Comparison of ENCODE assay signal across 33 cellular contexts in genomic region chr20:59682603-59683002, GRCh38.
"Had no signal": no experiment of that assay in that cellular context is flagged by ENCODE, and none has a peak within 500 bp of the region (broad histone marks: within the 10 kb centered on the region; RNA-seq: fewer than 3 reads in every experiment).

No MANE protein-coding gene starts in this region.

- H3K9me3 ChIP-seq: body of pancreas, breast epithelium, MG63, SJSA1, SK-N-SH had no signal

- H3K27ac ChIP-seq: body of pancreas, breast epithelium, SJSA1 had no signal

- H3K4me1 ChIP-seq: body of pancreas, breast epithelium, SJSA1 had no signal

- H3K36me3 Mint-ChIP-seq: activated naive CD4-positive, alpha-beta T cell treated with anti-CD3 and anti-CD28 coated beads, Interleukin-2, amount 50 U/mL, for 24 hours; activated naive CD8-positive, alpha-beta T cell treated with anti-CD3 and anti-CD28 coated beads, Interleukin-2, amount 10 ng/mL, durations not matched to agents 7 days and 5 days; WTC11 had no signal

- H3K27me3 ChIP-seq: body of pancreas, MG63 had no signal

- DNase-seq: activated CD4-positive, alpha-beta T cell treated with anti-CD3 and anti-CD28 coated beads for 36 hours; activated CD4-positive, alpha-beta T cell treated with anti-CD3 and anti-CD28 coated beads, Interleukin-2, amount 10 ng/mL, durations not matched to agents 7 days and 5 days; activated CD4-positive, alpha-beta T cell treated with anti-CD3 and anti-CD28 coated beads, Interleukin-2, amount 50 U/mL, for 48 hours; activated CD8-positive, alpha-beta T cell treated with anti-CD3 and anti-CD28 coated beads, Interleukin-2, amount 10 ng/mL, durations not matched to agents 7 days and 5 days; activated gamma-delta T cell; activated naive CD4-positive, alpha-beta T cell treated with Interleukin-2 at 50 U/mL for 16 hours; activated naive CD8-positive, alpha-beta T cell treated with anti-CD3 and anti-CD28 coated beads, Interleukin-2, amount 10 ng/mL, durations not matched to agents 7 days and 5 days; activated T-cell treated with anti-CD3 and anti-CD28 coated beads, Interleukin-2, amount 50 U/mL, for 24 hours; body of pancreas; Kasumi-1; KG1; MG63; NCI-H1092; NCI-H1417; NCI-H146; NCI-H187; NCI-H2029 treated with DMSO at 0.1 percent for 48 hours; NCI-H2107; NCI-H2171; NCI-H510A; NCI-H526; NCI-H748 treated with DMSO at 0.1 percent for 48 hours; OCI-M1; SHP77 treated with DMSO at 0.1 percent for 48 hours; SK-N-SH had no signal

- H3K4me1 Mint-ChIP-seq: activated CD4-positive, alpha-beta T cell treated with anti-CD3 and anti-CD28 coated beads for 36 hours; activated CD4-positive, alpha-beta T cell treated with anti-CD3 and anti-CD28 coated beads, Interleukin-2, amount 10 ng/mL, durations not matched to agents 7 days and 5 days; activated naive CD4-positive, alpha-beta T cell treated with anti-CD3 and anti-CD28 coated beads, Interleukin-2, amount 50 U/mL, for 24 hours; activated naive CD8-positive, alpha-beta T cell treated with anti-CD3 and anti-CD28 coated beads, Interleukin-2, amount 10 ng/mL, durations not matched to agents 7 days and 5 days; WTC11 had no signal

- H3K27ac Mint-ChIP-seq: activated CD4-positive, alpha-beta T cell treated with anti-CD3 and anti-CD28 coated beads for 36 hours; activated CD4-positive, alpha-beta T cell treated with anti-CD3 and anti-CD28 coated beads, Interleukin-2, amount 10 ng/mL, durations not matched to agents 7 days and 5 days; activated CD8-positive, alpha-beta T cell treated with anti-CD3 and anti-CD28 coated beads, Interleukin-2, amount 10 ng/mL, durations not matched to agents 7 days and 5 days; activated naive CD4-positive, alpha-beta T cell treated with anti-CD3 and anti-CD28 coated beads, Interleukin-2, amount 50 U/mL, for 24 hours; activated naive CD8-positive, alpha-beta T cell treated with anti-CD3 and anti-CD28 coated beads, Interleukin-2, amount 10 ng/mL, durations not matched to agents 7 days and 5 days; activated T-cell treated with anti-CD3 and anti-CD28 coated beads, Interleukin-2, amount 50 U/mL, for 24 hours; activated T-helper 2 cell treated with anti-CD3 and anti-CD28 coated beads, Interferon-gamma antibody, Interleukin-2, Interleukin-4, amounts not matched to agents 10 μg/mL and 5 μg/mL and 100 μg/mL, durations not matched to agents 14 hours and 24 hours and 36 hours; T-helper 1 cell treated with Interleukin-12 subunit alpha and Interleukin-12 subunit beta and Interleukin-4 antibody, amounts not matched to agents 30 μg/mL and 1 μg/mL, for 36 hours; T-helper 2 cell treated with Interferon-gamma antibody and Interleukin-4, amounts not matched to agents 5 μg/mL and 100 μg/mL, for 36 hours; WTC11 had no signal

- H3K4me3 ChIP-seq: body of pancreas, breast epithelium, MG63, SJSA1 had no signal

- H3K9me3 Mint-ChIP-seq: activated CD4-positive, alpha-beta T cell treated with anti-CD3 and anti-CD28 coated beads, Interleukin-2, amount 10 ng/mL, durations not matched to agents 7 days and 5 days; activated naive CD4-positive, alpha-beta T cell treated with anti-CD3 and anti-CD28 coated beads, Interleukin-2, amount 50 U/mL, for 24 hours; activated naive CD8-positive, alpha-beta T cell treated with anti-CD3 and anti-CD28 coated beads, Interleukin-2, amount 10 ng/mL, durations not matched to agents 7 days and 5 days; activated T-cell treated with anti-CD3 and anti-CD28 coated beads, Interleukin-2, amount 50 U/mL, for 24 hours; activated T-helper 2 cell treated with anti-CD3 and anti-CD28 coated beads, Interferon-gamma antibody, Interleukin-2, Interleukin-4, amounts not matched to agents 10 μg/mL and 5 μg/mL and 100 μg/mL, durations not matched to agents 14 hours and 24 hours and 36 hours; T-helper 1 cell treated with Interleukin-12 subunit alpha and Interleukin-12 subunit beta and Interleukin-4 antibody, amounts not matched to agents 30 μg/mL and 1 μg/mL, for 36 hours; T-helper 2 cell treated with Interferon-gamma antibody and Interleukin-4, amounts not matched to agents 5 μg/mL and 100 μg/mL, for 36 hours had no signal

- ATAC-seq: activated CD4-positive, alpha-beta T cell treated with anti-CD3 and anti-CD28 coated beads for 36 hours; activated CD4-positive, CD25-positive, alpha-beta regulatory T cell treated with anti-CD3 and anti-CD28 coated beads, Interleukin-2, amount 50 U/mL, for 24 hours; activated CD8-positive, alpha-beta T cell treated with anti-CD3 and anti-CD28 coated beads, Interleukin-2, amount 10 ng/mL, durations not matched to agents 7 days and 5 days; body of pancreas; WTC11 had no signal

- H3K36me3 ChIP-seq: breast epithelium, MG63, SJSA1 had no signal

- H3K4me3 Mint-ChIP-seq: activated CD4-positive, alpha-beta T cell treated with anti-CD3 and anti-CD28 coated beads for 36 hours; activated CD4-positive, alpha-beta T cell treated with anti-CD3 and anti-CD28 coated beads, Interleukin-2, amount 10 ng/mL, durations not matched to agents 7 days and 5 days; activated CD8-positive, alpha-beta T cell treated with anti-CD3 and anti-CD28 coated beads, Interleukin-2, amount 10 ng/mL, durations not matched to agents 7 days and 5 days; activated naive CD4-positive, alpha-beta T cell treated with anti-CD3 and anti-CD28 coated beads, Interleukin-2, amount 50 U/mL, for 24 hours; activated naive CD8-positive, alpha-beta T cell treated with anti-CD3 and anti-CD28 coated beads, Interleukin-2, amount 10 ng/mL, durations not matched to agents 7 days and 5 days; activated T-cell treated with anti-CD3 and anti-CD28 coated beads, Interleukin-2, amount 50 U/mL, for 24 hours; T-helper 1 cell treated with Interleukin-12 subunit alpha and Interleukin-12 subunit beta and Interleukin-4 antibody, amounts not matched to agents 30 μg/mL and 1 μg/mL, for 36 hours; T-helper 2 cell treated with Interferon-gamma antibody and Interleukin-4, amounts not matched to agents 5 μg/mL and 100 μg/mL, for 36 hours; WTC11 had no signal
